In genomic region chr10:103852856-103853255, GRCh38 we compare ENCODE assay signal across 12 cellular contexts. TPM values are rescaled to one million over a fixed set of nuclear protein-coding genes. Genes with fewer than 3 reads are reported as not detected.
DNase-seq lines count a peak whose midpoint lies in the region; ATAC-seq and TF ChIP-seq lines count a peak whose summit lies in the region.
"Had no signal": no experiment of that assay in that cellular context is flagged by ENCODE, and none has a peak within 500 bp of the region (broad histone marks: within the 10 kb centered on the region; RNA-seq: fewer than 3 reads in every experiment).

No MANE protein-coding gene starts in this region.

- H3K36me3 ChIP-seq in left ventricle myocardium inferior (no peaks in the 10 kb centered on the region), gastrocnemius medialis (no peaks in the 10 kb centered on the region)

- H3K27me3 ChIP-seq in left ventricle myocardium inferior (ENCODE audit: low read depth) (no peaks in the 10 kb centered on the region), gastrocnemius medialis (no peaks in the 10 kb centered on the region)

- no peaks in the 10 kb centered on the region for H3K9me3 ChIP-seq in left ventricle myocardium inferior (replicated peaks)
- H3K9me3 ChIP-seq in gastrocnemius medialis: no peaks in the 10 kb centered on the region

- TF ChIP-seq CTCF in brain (conservative IDR thresholded peaks at IDR 0.05): no peak
- no peak for TF ChIP-seq CTCF in left ventricle myocardium inferior (IDR thresholded peaks at IDR 0.05; ENCODE audit: borderline replicate concordance)
- no peak for TF ChIP-seq CTCF in gastrocnemius medialis (IDR thresholded peaks at IDR 0.05 in 4 of 5, conservative IDR thresholded peaks at IDR 0.05 in 1 of 5)

- peak overlapping the region; percentile 87 for H3K4me3 ChIP-seq in left ventricle myocardium inferior
- no peak overlapping the region for H3K4me3 ChIP-seq in gastrocnemius medialis

- in situ Hi-C loops in gastrocnemius medialis (cut with MboI; ENCODE audit: low sequenced_read_pairs in 4 of 4): loop anchor here in 1 of 4 donors (25.0 kb wide), 1 partner anchor 266 kb away; no protein-coding TSS in a partner anchor

- peak overlapping the region in 2 of 5 experiments; percentile 9 to 91 for H3K27ac Mint-ChIP-seq in brain
- H3K27ac Mint-ChIP-seq: activated CD8-positive, alpha-beta T cell treated with anti-CD3 and anti-CD28 coated beads for 36 hours; activated naive CD4-positive, alpha-beta T cell treated with anti-CD3 and anti-CD28 coated beads, Interleukin-2, amount 50 U/mL, for 24 hours; CD4-positive, CD25-positive, alpha-beta regulatory T cell had no signal

- intact Hi-C loops in left ventricle myocardium inferior (cut with micrococcal nuclease) (no loop called here), gastrocnemius medialis (cut with DNase I; ENCODE audit: low total_unique reads) (no loop called here)

- no peaks in the 10 kb centered on the region for H3K36me3 Mint-ChIP-seq in brain

- peaks cover 73% of the 10 kb centered on the region for H3K4me1 Mint-ChIP-seq in brain

- peak; percentile 18 to 23 for ATAC-seq in gastrocnemius medialis
- ATAC-seq in GM21360 (IDR thresholded peaks at IDR 0.05; ENCODE audit: unreplicated experiment): no peak
- ATAC-seq: activated CD8-positive, alpha-beta T cell treated with anti-CD3 and anti-CD28 coated beads for 36 hours had no signal

- TF ChIP-seq POLR2A in gastrocnemius medialis (IDR thresholded peaks at IDR 0.05): no peak

- peaks cover 0 to 2% (median 0%) of the 10 kb centered on the region in 5 experiments for H3K9me3 Mint-ChIP-seq in brain
- H3K9me3 Mint-ChIP-seq: activated CD8-positive, alpha-beta T cell treated with anti-CD3 and anti-CD28 coated beads for 36 hours; activated naive CD4-positive, alpha-beta T cell treated with anti-CD3 and anti-CD28 coated beads, Interleukin-2, amount 50 U/mL, for 24 hours had no signal

- H3K4me1 ChIP-seq in left ventricle myocardium inferior (peaks cover 79% of the 10 kb centered on the region), gastrocnemius medialis (peaks cover 56% of the 10 kb centered on the region in 2 donors)

- H3K27ac ChIP-seq in left ventricle myocardium inferior (replicated peaks) (peak overlapping the region; percentile 87), gastrocnemius medialis (peak overlapping the region; percentile 67 to 76 (median 72))

- H3K4me3 Mint-ChIP-seq in brain: peak overlapping the region; percentile 92 to 98 (median 96)
- H3K4me3 Mint-ChIP-seq: activated CD8-positive, alpha-beta T cell treated with anti-CD3 and anti-CD28 coated beads for 36 hours; activated naive CD4-positive, alpha-beta T cell treated with anti-CD3 and anti-CD28 coated beads, Interleukin-2, amount 50 U/mL, for 24 hours had no signal

- peaks cover 7% of the 10 kb centered on the region for H3K27me3 Mint-ChIP-seq in brain

- DNase-seq in GM03348 (ENCODE audit: low spot score) (peak; percentile 41), left ventricle myocardium inferior (no peak), gastrocnemius medialis (no peak), NCI-H1694 (lab: John Stamatoyannopoulos, UW) (no peak), middle frontal gyrus (ENCODE audit: extremely low spot score, low spot score) (no peak), NCI-H2081 (lab: John Stamatoyannopoulos, UW) (no peak)
- DNase-seq: activated CD8-positive, alpha-beta T cell treated with anti-CD3 and anti-CD28 coated beads for 36 hours; CD4-positive, CD25-positive, alpha-beta regulatory T cell; NCI-H1930 had no signal

RNA-seq across cellular contexts. Expression of gene SH3PXD2A, which starts 2.5 kb away (rescaled TPM):
- 43.1 TPM for polyA plus RNA-seq in brain (ENCODE audit: insufficient read depth, low read depth, low replicate concordance)
- total RNA-seq in left ventricle myocardium inferior (34.4 TPM), gastrocnemius medialis (10 to 100 TPM in 2 of 4 donors, 1 to 10 TPM in 2; 6.2 to 16.8 (median 11.4) TPM)
